ENCODE assay signal across 19 cellular contexts in genomic region chr17:27155866-27156265, GRCh38.
DNase-seq lines count a peak whose midpoint lies in the region; ATAC-seq, FAIRE-seq and TF ChIP-seq lines count a peak whose summit lies in the region.
"Had no signal": no experiment of that assay in that cellular context is flagged by ENCODE, and none has a peak within 500 bp of the region (broad histone marks: within the 10 kb centered on the region; RNA-seq: fewer than 3 reads in every experiment).

No MANE protein-coding gene starts in this region.

- ATAC-seq in right lobe of liver (no peak), HepG2 (no peak), lower lobe of right lung (no peak)
- ATAC-seq: HCT116, PC-3 had no signal

- in situ Hi-C loops in HepG2 (cut with HindIII; ENCODE audit: extremely low pct_ligation_motif_present, low pct_unique_long_range_greater_than_20kb) = no loop called here

- 84% methylated on average over 14 of the region's 15 CpGs for WGBS in right lobe of liver (ENCODE audit: insufficient coverage, low coverage, low lambda C conversion rate, missing lambda C conversion rate)
- 64% methylated on average over 10 of the region's 15 CpGs for WGBS in HepG2 (ENCODE audit: low lambda C conversion rate)

- no peaks in the 10 kb centered on the region for H3K36me3 ChIP-seq in right lobe of liver
- H3K36me3 ChIP-seq in HepG2 (replicated peaks in 1 of 2; ENCODE audit: control insufficient read depth in 1 of 2, insufficient read depth in 2 of 2, low read length in 2 of 2) = no peaks in the 10 kb centered on the region
- no peaks in the 10 kb centered on the region for H3K36me3 ChIP-seq in lower lobe of right lung
- H3K36me3 ChIP-seq: SJSA1 had no signal

- POLR2A ChIA-PET in HepG2 (lab: Yijun Ruan, JAX) = no interaction called here

- H3K9me3 ChIP-seq in right lobe of liver (no peaks in the 10 kb centered on the region), HepG2 (ENCODE audit: low read length) (no peaks in the 10 kb centered on the region), lower lobe of right lung (no peaks in the 10 kb centered on the region)
- H3K9me3 ChIP-seq: SJSA1 had no signal

- no peaks in the 10 kb centered on the region for H3K4me1 ChIP-seq in right lobe of liver
- H3K4me1 ChIP-seq in HepG2 (ENCODE audit: insufficient read depth, low read length) = no peaks in the 10 kb centered on the region
- H3K4me1 ChIP-seq in lower lobe of right lung = no peaks in the 10 kb centered on the region
- H3K4me1 ChIP-seq: SJSA1 had no signal

- H3K27me3 ChIP-seq in right lobe of liver (no peaks in the 10 kb centered on the region), HepG2 (ENCODE audit: control insufficient read depth in 1 of 2, insufficient read depth in 2 of 2, low read length in 2 of 2) (peaks cover 3 to 7% of the 10 kb centered on the region in 2 experiments; a peak in 3 of 5 replicates), lower lobe of right lung (ENCODE audit: low read depth) (no peaks in the 10 kb centered on the region)
- H3K27me3 ChIP-seq: SJSA1 had no signal

- no peak overlapping the region for H3K9ac ChIP-seq in HepG2 (ENCODE audit: insufficient read depth, low read depth, low read length)

- CTCF ChIA-PET in HepG2 (lab: Yijun Ruan, JAX; ENCODE audit: low intra/inter-chr PET ratio, low total read pairs) = no interaction called here

- no peak for FAIRE-seq in HepG2 (lab: Jason Lieb, UNC)
- FAIRE-seq: GM12892 had no signal

- H4K20me1 ChIP-seq in HepG2 (ENCODE audit: insufficient read depth, low read length) = no peaks in the 10 kb centered on the region

- H2AFZ ChIP-seq in HepG2 (ENCODE audit: low read length) = no peak overlapping the region

- BruUV-seq in HepG2 (replicated peaks; lab: Mats Ljungman, UMichigan) = no TSS peak

- TF ChIP-seq EP300 in HepG2 (IDR thresholded peaks at IDR 0.05; ENCODE audit: low read depth in 2 of 2, low read length in 2 of 2) (no peak), HepG2 (CRISPR knock-in tag; IDR thresholded peaks at IDR 0.05; ENCODE audit: borderline replicate concordance) (no peak)

- H3K79me2 ChIP-seq in HepG2 (ENCODE audit: insufficient read depth, low read length) = no peaks in the 10 kb centered on the region

- DNase-seq in right lobe of liver (peak; percentile 6 to 25 (median 15)), HepG2 (ENCODE audit: low spot score) (no peak), RPMI8226 (peak; percentile 23), lower lobe of right lung (peak; percentile 21), AG08396 (ENCODE audit: low spot score) (no peak), midbrain (lab: John Stamatoyannopoulos, UW) (no peak), NCI-H345 (lab: John Stamatoyannopoulos, UW) (no peak)
- DNase-seq: DMS 273 treated with DMSO at 0.1 percent for 48 hours, GF-D8, GOT3, NCI-H1105 treated with DMSO at 0.1 percent for 48 hours, NCI-H1694 treated with DMSO at 0.1 percent for 48 hours, NCI-H2107, NCI-H2227 treated with DMSO at 0.1 percent for 48 hours, NCI-H524, PC-3 had no signal

- TF ChIP-seq POLR2A in right lobe of liver (IDR thresholded peaks at IDR 0.05) (no peak), HepG2 (IDR thresholded peaks at IDR 0.05; ENCODE audit: insufficient read depth in 1 of 2, low read depth in 2 of 2, low read length in 2 of 2) (no peak)

- intact Hi-C loops in right lobe of liver (cut with DNase I) (no loop called here), HepG2 (cut with micrococcal nuclease; ENCODE audit: unreplicated experiment) (no loop called here), lower lobe of right lung (cut with DNase I) (no loop called here)

- H3K4me3 ChIP-seq in right lobe of liver (no peak overlapping the region), HepG2 (replicated peaks in 1 of 3; ENCODE audit: insufficient read depth in 1 of 3, low read depth in 2 of 3, low read length in 3 of 3) (no peak overlapping the region), lower lobe of right lung (no peak overlapping the region)
- H3K4me3 ChIP-seq: SJSA1 had no signal

- no peak for TF ChIP-seq CTCF in right lobe of liver (IDR thresholded peaks at IDR 0.05)
- no peak for TF ChIP-seq CTCF in HepG2 (CRISPR knock-in tag; IDR thresholded peaks at IDR 0.05)
- no peak for TF ChIP-seq CTCF in lower lobe of right lung (IDR thresholded peaks at IDR 0.05)

- no peak overlapping the region for H3K27ac ChIP-seq in right lobe of liver
- no peak overlapping the region for H3K27ac ChIP-seq in HepG2 (ENCODE audit: extremely low read length, insufficient read depth, low read length)
- no peak overlapping the region for H3K27ac ChIP-seq in lower lobe of right lung
- H3K27ac ChIP-seq: SJSA1 had no signal

- no peak overlapping the region for H3K4me2 ChIP-seq in HepG2 (ENCODE audit: low read depth, low read length)

- TF ChIP-seq RAD21 in HepG2 (CRISPR knock-in tag; IDR thresholded peaks at IDR 0.05) = no peak

TF ChIP-seq in HepG2, 621 proteins besides CTCF, POLR2A, EP300 and RAD21:
- no peak for TF ChIP-seq WIZ (CRISPR knock-in tag; IDR thresholded peaks at IDR 0.05)
- no peak for TF ChIP-seq AFF4 (CRISPR knock-in tag; IDR thresholded peaks at IDR 0.05)
- no peak for TF ChIP-seq ZNF614 (CRISPR knock-in tag; IDR thresholded peaks at IDR 0.05; ENCODE audit: borderline replicate concordance)
- TF ChIP-seq ZNF160 (CRISPR knock-in tag; IDR thresholded peaks at IDR 0.05) = no peak
- no peak for TF ChIP-seq CREB1 (IDR thresholded peaks at IDR 0.05)
- TF ChIP-seq CREB1 (CRISPR knock-in tag; IDR thresholded peaks at IDR 0.05) = no peak
- no peak for TF ChIP-seq NR2F6 (IDR thresholded peaks at IDR 0.05)
- TF ChIP-seq NR2F6 (CRISPR knock-in tag; IDR thresholded peaks at IDR 0.05) = no peak
- no peak for TF ChIP-seq ZNF792 (CRISPR knock-in tag; IDR thresholded peaks at IDR 0.05)
- no peak for TF ChIP-seq GMEB1 (CRISPR knock-in tag; IDR thresholded peaks at IDR 0.05; ENCODE audit: borderline replicate concordance)
- TF ChIP-seq NR0B2 (CRISPR knock-in tag; IDR thresholded peaks at IDR 0.05) = no peak
- TF ChIP-seq SIX1 (CRISPR knock-in tag; IDR thresholded peaks at IDR 0.05; ENCODE audit: borderline replicate concordance) = no peak
- TF ChIP-seq THYN1 (CRISPR knock-in tag; IDR thresholded peaks at IDR 0.05; ENCODE audit: borderline replicate concordance, low read depth) = no peak
- no peak for TF ChIP-seq STAG1 (CRISPR knock-in tag; IDR thresholded peaks at IDR 0.05)
- TF ChIP-seq SATB2 (CRISPR knock-in tag; IDR thresholded peaks at IDR 0.05) = no peak
- TF ChIP-seq BORCS8-MEF2B (CRISPR knock-in tag; IDR thresholded peaks at IDR 0.05) = no peak

Comparison
In these comparisons a context has a peak if more than half of its experiments do, and no peak if none do; other contexts are left out.
1. DNase-seq: peak in right lobe of liver (3 of 3), RPMI8226 (single experiment) and lower lobe of right lung (single experiment); none in HepG2 (single experiment), AG08396 (single experiment), midbrain (single experiment) and NCI-H345 (single experiment).